19 cellular contexts compared by ENCODE assay signal in the genomic region with DNA sequence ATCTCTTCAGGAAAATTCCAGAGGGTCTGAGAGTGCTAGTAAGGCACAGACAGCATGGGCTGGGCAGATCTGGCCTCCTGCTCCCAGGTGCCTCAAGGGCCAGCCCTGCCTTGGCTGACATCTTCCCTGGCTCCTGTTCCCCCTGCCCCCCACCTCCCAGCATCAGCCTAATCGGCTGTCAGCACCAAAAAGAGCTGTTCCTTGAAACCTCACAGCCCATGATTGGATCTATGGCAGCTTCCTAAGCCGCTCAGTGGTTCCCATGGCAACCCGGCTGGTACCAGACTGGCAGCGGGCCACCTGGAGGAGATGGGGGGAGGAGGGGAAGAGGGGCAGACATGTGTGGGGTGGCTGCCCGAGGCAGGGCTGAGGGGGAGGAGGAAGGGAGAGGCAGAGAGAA.
A peak's percentile ranks its signal among the peaks of the same experiment; 100 is the strongest.
DNase-seq lines count a peak whose midpoint lies in the region; ATAC-seq and TF ChIP-seq lines count a peak whose summit lies in the region.
"Had no signal": no experiment of that assay in that cellular context is flagged by ENCODE, and none has a peak within 500 bp of the region (broad histone marks: within the 10 kb centered on the region; RNA-seq: fewer than 3 reads in every experiment).

No MANE protein-coding gene starts in this region.

- no peaks in the 10 kb centered on the region for H3K4me1 Mint-ChIP-seq in natural killer cell treated with Interleukin-12 subunit alpha and Interleukin-12 subunit beta and Interleukin-15 and Interleukin-18, amount 100 ng/mL, for 72 hours (ENCODE audit: low read depth in 2 of 2)
- peaks cover 0 to 6% of the 10 kb centered on the region in 2 donors for H3K4me1 Mint-ChIP-seq in natural killer cell
- H3K4me1 Mint-ChIP-seq: activated naive CD8-positive, alpha-beta T cell treated with anti-CD3 and anti-CD28 coated beads, Interleukin-2, amount 10 ng/mL, durations not matched to agents 7 days and 5 days had no signal

- no peak overlapping the region for H3K27ac Mint-ChIP-seq in natural killer cell treated with Interleukin-12 subunit alpha and Interleukin-12 subunit beta and Interleukin-15 and Interleukin-18, amount 100 ng/mL, for 72 hours
- no peak overlapping the region for H3K27ac Mint-ChIP-seq in natural killer cell
- H3K27ac Mint-ChIP-seq: activated naive CD8-positive, alpha-beta T cell treated with anti-CD3 and anti-CD28 coated beads, Interleukin-2, amount 10 ng/mL, durations not matched to agents 7 days and 5 days; progenitor cell of endocrine pancreas had no signal

- intact Hi-C loops in natural killer cell (cut with micrococcal nuclease), result no loop called here

- ATAC-seq in natural killer cell treated with Interleukin-12 subunit alpha and Interleukin-12 subunit beta and Interleukin-15 and Interleukin-18, amount 100 ng/mL, for 72 hours, result no peak
- ATAC-seq in natural killer cell (no peak), HG03378 (IDR thresholded peaks at IDR 0.05; ENCODE audit: unreplicated experiment) (no peak), GM21619 (IDR thresholded peaks at IDR 0.05; ENCODE audit: unreplicated experiment) (no peak)
- ATAC-seq: left colon had no signal

- peak overlapping the region; percentile 23 for H3K27ac ChIP-seq in temporal lobe (ENCODE audit: low read depth, low read length)
- H3K27ac ChIP-seq: cardiac muscle cell had no signal

- H3K4me3 Mint-ChIP-seq in natural killer cell treated with Interleukin-12 subunit alpha and Interleukin-12 subunit beta and Interleukin-15 and Interleukin-18, amount 100 ng/mL, for 72 hours, result no peak overlapping the region
- H3K4me3 Mint-ChIP-seq in natural killer cell, result no peak overlapping the region
- H3K4me3 Mint-ChIP-seq: activated naive CD8-positive, alpha-beta T cell treated with anti-CD3 and anti-CD28 coated beads, Interleukin-2, amount 10 ng/mL, durations not matched to agents 7 days and 5 days had no signal

- H3K9me3 Mint-ChIP-seq in natural killer cell treated with Interleukin-12 subunit alpha and Interleukin-12 subunit beta and Interleukin-15 and Interleukin-18, amount 100 ng/mL, for 72 hours, result no peaks in the 10 kb centered on the region
- H3K9me3 Mint-ChIP-seq in natural killer cell, result peaks cover 3% of the 10 kb centered on the region in 2 donors
- H3K9me3 Mint-ChIP-seq: activated naive CD8-positive, alpha-beta T cell treated with anti-CD3 and anti-CD28 coated beads, Interleukin-2, amount 10 ng/mL, durations not matched to agents 7 days and 5 days had no signal

- DNase-seq in natural killer cell treated with Interleukin-12 subunit alpha and Interleukin-12 subunit beta and Interleukin-15 and Interleukin-18, amount 100 ng/mL, for 72 hours (ENCODE audit: low spot score), result peak; percentile 15
- DNase-seq in natural killer cell (no peak), NCI-H82 treated with DMSO at 0.1 percent for 48 hours (lab: John Stamatoyannopoulos, UW; ENCODE audit: unreplicated experiment) (peak; percentile 79), hippocampal formation (lab: John Stamatoyannopoulos, UW) (peak; percentile 31 to 49), GM19240 (ENCODE audit: insufficient read length, low spot score) (no peak)
- DNase-seq: activated CD4-positive, alpha-beta T cell treated with anti-CD3 and anti-CD28 coated beads for 1 hour; activated CD8-positive, alpha-beta memory T cell treated with anti-CD3 and anti-CD28 coated beads, Interleukin-2, amount 50 U/mL, for 48 hours; activated naive CD8-positive, alpha-beta T cell treated with anti-CD3 and anti-CD28 coated beads, Interleukin-2, amount 10 ng/mL, durations not matched to agents 7 days and 5 days; Calu3; KBM-7; left colon; NCI-H187; Right ventricle myocardium superior; T-helper 2 cell had no signal

- H3K36me3 Mint-ChIP-seq in natural killer cell treated with Interleukin-12 subunit alpha and Interleukin-12 subunit beta and Interleukin-15 and Interleukin-18, amount 100 ng/mL, for 72 hours, result no peaks in the 10 kb centered on the region
- no peaks in the 10 kb centered on the region for H3K36me3 Mint-ChIP-seq in natural killer cell
- H3K36me3 Mint-ChIP-seq: activated naive CD8-positive, alpha-beta T cell treated with anti-CD3 and anti-CD28 coated beads, Interleukin-2, amount 10 ng/mL, durations not matched to agents 7 days and 5 days had no signal

- TF ChIP-seq CTCF in natural killer cell (IDR thresholded peaks at IDR 0.05), result no peak

- H3K27me3 Mint-ChIP-seq in natural killer cell treated with Interleukin-12 subunit alpha and Interleukin-12 subunit beta and Interleukin-15 and Interleukin-18, amount 100 ng/mL, for 72 hours, result peaks cover 20 to 31% of the 10 kb centered on the region in 2 donors
- H3K27me3 Mint-ChIP-seq in natural killer cell (ENCODE audit: low read depth in 2 of 2), result peaks cover 26 to 33% of the 10 kb centered on the region in 2 donors

Comparison
In these comparisons a context has a peak if more than half of its experiments do, and no peak if none do; other contexts are left out.
1. DNase-seq: peak in natural killer cell treated with Interleukin-12 subunit alpha and Interleukin-12 subunit beta and Interleukin-15 and Interleukin-18, amount 100 ng/mL, for 72 hours (single experiment), NCI-H82 treated with DMSO at 0.1 percent for 48 hours (single experiment) and hippocampal formation (2 of 2); none in natural killer cell (single experiment) and GM19240 (single experiment).